ENCODE assay signal across 22 cellular contexts in the genomic region with DNA sequence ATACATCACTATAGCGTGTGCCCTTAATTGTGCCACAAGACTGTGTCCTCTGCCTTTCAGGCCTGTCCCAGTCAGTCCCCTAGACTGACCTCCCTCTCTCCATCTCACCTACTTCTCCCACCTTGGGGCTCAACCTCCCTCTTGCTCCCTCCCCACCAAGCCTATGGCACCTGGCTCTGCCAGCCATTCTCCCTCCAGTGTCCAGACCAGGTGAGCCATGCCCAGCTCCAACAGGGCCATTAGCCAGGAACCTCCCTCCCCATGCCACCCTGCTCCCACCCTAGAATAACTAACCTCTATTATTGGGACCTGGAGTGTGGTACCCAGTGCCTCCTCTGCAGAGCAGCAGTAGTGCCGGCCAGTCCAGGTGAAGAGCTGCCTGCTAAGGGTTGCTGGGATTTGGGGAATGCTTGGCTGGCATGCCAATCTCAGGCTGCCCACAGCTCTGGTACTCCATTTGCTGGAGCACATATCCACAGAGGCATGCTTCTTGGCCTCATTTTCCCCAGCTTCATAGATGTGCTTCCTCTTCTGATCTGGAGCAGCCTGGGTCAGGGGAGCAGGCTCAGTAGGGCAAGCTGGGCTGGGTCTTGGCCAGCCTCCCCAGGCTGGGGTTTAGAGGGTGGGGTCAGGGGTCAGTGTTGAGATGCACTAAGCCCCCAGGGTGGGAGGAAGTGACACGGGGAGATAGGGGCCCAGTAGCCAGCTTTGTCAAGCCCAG.
"Had no signal": no experiment of that assay in that cellular context is flagged by ENCODE, and none has a peak within 500 bp of the region (broad histone marks: within the 10 kb centered on the region; RNA-seq: fewer than 3 reads in every experiment).

No MANE protein-coding gene starts in this region.

- ATAC-seq: left lobe of liver, natural killer cell, sciatic nerve had no signal

- H3K4me3 Mint-ChIP-seq: memory B cell, natural killer cell, type B pancreatic cell had no signal

- H3K27ac Mint-ChIP-seq: memory B cell, natural killer cell, type B pancreatic cell had no signal

- H3K9me3 Mint-ChIP-seq: memory B cell, natural killer cell, type B pancreatic cell had no signal

- H3K27me3 ChIP-seq: hepatocyte, thyroid gland had no signal

- H3K4me1 ChIP-seq: thyroid gland had no signal

- H3K79me2 ChIP-seq: hepatocyte had no signal

- H3K27me3 Mint-ChIP-seq: type B pancreatic cell had no signal

- H3K9me3 ChIP-seq: stomach, thyroid gland had no signal

- H2AFZ ChIP-seq: hepatocyte had no signal

- H3K36me3 Mint-ChIP-seq: memory B cell, natural killer cell, type B pancreatic cell had no signal

- H3K36me3 ChIP-seq: stomach, thyroid gland had no signal

- H3K4me3 ChIP-seq: coronary artery, hepatocyte, lung, smooth muscle cell, stomach, thyroid gland had no signal

- H3K27ac ChIP-seq: hepatocyte, stomach, thyroid gland had no signal

- H3K4me2 ChIP-seq: hepatocyte, smooth muscle cell had no signal

- DNase-seq: dermis blood vessel endothelial cell; effector memory CD4-positive, alpha-beta T cell; erythroblast; head of caudate nucleus; kidney; natural killer cell; retina; stimulated activated CD4-positive, alpha-beta T cell treated with anti-CD3 and anti-CD28 coated beads, Interleukin-12 subunit alpha, Interleukin-12 subunit beta, amount 100 ng/mL, for 4 hours; stimulated activated CD4-positive, alpha-beta T cell treated with anti-CD3 and anti-CD28 coated beads, Interleukin-1b, Interleukin-23, amount 100 ng/mL, for 48 hours; stimulated activated CD4-positive, alpha-beta T cell treated with anti-CD3 and anti-CD28 coated beads, Interleukin-4, amount 100 ng/mL, for 1 hour; stimulated activated CD8-positive, alpha-beta memory T cell treated with anti-CD3 and anti-CD28 coated beads, Interleukin-4, amount 100 ng/mL, for 48 hours; stimulated activated naive CD4-positive, alpha-beta T cell treated with Interleukin-2 at 50 U/mL for 16 hours; stomach; thyroid gland had no signal
